11 cellular contexts compared by ENCODE assay signal in the genomic region with DNA sequence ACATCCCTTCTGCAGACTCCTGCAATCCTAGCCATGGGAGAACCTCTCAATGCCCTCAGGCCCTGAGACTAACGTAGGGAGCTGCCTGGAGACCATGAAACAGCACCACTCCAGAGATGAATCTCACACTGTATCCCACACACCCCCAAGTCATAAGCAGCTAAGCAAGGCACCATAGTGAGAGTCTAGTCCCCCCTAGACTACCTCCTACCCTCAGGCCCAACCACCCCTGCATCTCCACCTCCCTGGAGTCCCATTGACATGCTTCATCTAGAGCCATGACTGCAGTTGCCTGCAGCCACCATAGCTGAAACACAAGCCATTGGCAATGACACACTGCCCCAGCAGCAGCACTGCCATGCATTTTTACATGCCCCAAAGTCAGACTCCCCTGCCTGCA. TPM values are rescaled to one million over a fixed set of nuclear protein-coding genes. Genes with fewer than 3 reads are reported as not detected.
"Had no signal": no experiment of that assay in that cellular context is flagged by ENCODE, and none has a peak within 500 bp of the region (broad histone marks: within the 10 kb centered on the region; RNA-seq: fewer than 3 reads in every experiment).

No MANE protein-coding gene starts in this region.

- FAIRE-seq: HepG2, HTR-8/SVneo, K562 had no signal

- H3K4me3 Mint-ChIP-seq: IgD-negative memory B cell had no signal

- H3K36me3 Mint-ChIP-seq: IgD-negative memory B cell had no signal

- ATAC-seq: HepG2, K562 had no signal

- H3K4me3 ChIP-seq: K562 had no signal

- H3K4me2 ChIP-seq: KMS-11 had no signal

- H3K9ac ChIP-seq: KMS-11 had no signal

- H3K27ac ChIP-seq: HL-60, KMS-11 had no signal

- DNase-seq: IMR-90, KBM-7, KG1 had no signal

- H3K4me1 Mint-ChIP-seq: IgD-negative memory B cell had no signal

- H3K27ac Mint-ChIP-seq: IgD-negative memory B cell had no signal

RNA-seq across cellular contexts. Expression of gene SPRR2G, which starts 17.4 kb away (rescaled TPM):
- total RNA-seq: HepG2, HT-29, HT1080, IMR-90, K562 had no signal
- polyA plus RNA-seq: HepG2, IgD-negative memory B cell, IMR-90, K562 had no signal

RNA-seq across cellular contexts. Expression of gene SPRR2F, which starts 20.0 kb away (rescaled TPM):
- total RNA-seq: HepG2, HT-29, HT1080, IMR-90 had no signal
- polyA plus RNA-seq: HepG2, IgD-negative memory B cell, IMR-90 had no signal

RNA-seq across cellular contexts. Expression of gene SPRR2E, which starts 38.9 kb away (rescaled TPM):
- total RNA-seq: HepG2, HT-29, HT1080, IMR-90, K562 had no signal
- polyA plus RNA-seq: HepG2, IgD-negative memory B cell, IMR-90, K562 had no signal
